In the genomic region with DNA sequence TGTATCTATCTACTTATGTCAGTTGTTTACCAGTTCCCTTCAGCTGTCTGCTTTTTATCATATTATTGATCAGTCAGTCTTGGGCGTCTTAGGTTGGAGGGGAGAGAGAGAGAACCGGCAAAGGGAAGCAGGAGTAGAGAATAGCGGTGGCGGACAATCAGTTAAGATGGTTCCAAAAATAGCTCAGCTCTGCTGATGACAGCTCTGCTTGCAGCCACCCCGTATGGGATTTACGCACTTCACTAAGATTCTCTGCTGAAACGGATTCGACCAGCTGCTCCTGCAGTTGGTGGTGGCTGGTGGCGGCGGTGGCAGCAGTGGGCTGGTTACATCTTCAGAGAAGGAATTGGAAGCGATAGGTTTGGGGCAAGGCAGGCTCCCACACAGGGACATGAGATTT, we compare ENCODE assay signal across 21 cellular contexts.
DNase-seq lines count a peak whose midpoint lies in the region; ATAC-seq and FAIRE-seq lines count a peak whose summit lies in the region.
"Had no signal": no experiment of that assay in that cellular context is flagged by ENCODE, and none has a peak within 500 bp of the region (broad histone marks: within the 10 kb centered on the region; RNA-seq: fewer than 3 reads in every experiment).

No MANE protein-coding gene starts in this region.

- no peak overlapping the region for H3K27ac Mint-ChIP-seq in T-cell
- H3K27ac Mint-ChIP-seq: activated CD4-positive, alpha-beta T cell treated with anti-CD3 and anti-CD28 coated beads, Interleukin-2, amount 10 ng/mL, durations not matched to agents 7 days and 5 days; CD8-positive, alpha-beta memory T cell; stimulated activated naive B cell treated with anti-CD40 and anti-IgM and Interleukin-4, amounts not matched to agents 10 μg/mL and 1 μg/mL and 100 μg/mL, for 72 hours had no signal

- no peaks in the 10 kb centered on the region for H3K36me3 Mint-ChIP-seq in T-cell
- H3K36me3 Mint-ChIP-seq: CD8-positive, alpha-beta memory T cell; stimulated activated naive B cell treated with anti-CD40 and anti-IgM and Interleukin-4, amounts not matched to agents 10 μg/mL and 1 μg/mL and 100 μg/mL, for 72 hours had no signal

- no peak overlapping the region for H3K4me3 Mint-ChIP-seq in T-cell
- H3K4me3 Mint-ChIP-seq: activated CD4-positive, alpha-beta T cell treated with anti-CD3 and anti-CD28 coated beads, Interleukin-2, amount 10 ng/mL, durations not matched to agents 7 days and 5 days; CD8-positive, alpha-beta memory T cell; central memory CD8-positive, alpha-beta T cell; stimulated activated naive B cell treated with anti-CD40 and anti-IgM and Interleukin-4, amounts not matched to agents 10 μg/mL and 1 μg/mL and 100 μg/mL, for 72 hours had no signal

- no peak for ATAC-seq in HG03378 (IDR thresholded peaks at IDR 0.05; ENCODE audit: unreplicated experiment)
- no peak for ATAC-seq in T-cell (replicated peaks in 1 of 4)
- ATAC-seq in GM19351 (IDR thresholded peaks at IDR 0.05; ENCODE audit: unreplicated experiment) = no peak
- ATAC-seq: mucosa of descending colon; stimulated activated naive B cell treated with anti-CD40 and anti-IgM and Interleukin-4, amounts not matched to agents 10 μg/mL and 1 μg/mL and 100 μg/mL, for 72 hours had no signal

- H3K4me1 Mint-ChIP-seq in T-cell = no peaks in the 10 kb centered on the region
- H3K4me1 Mint-ChIP-seq: activated CD4-positive, alpha-beta T cell treated with anti-CD3 and anti-CD28 coated beads, Interleukin-2, amount 10 ng/mL, durations not matched to agents 7 days and 5 days; CD8-positive, alpha-beta memory T cell; central memory CD8-positive, alpha-beta T cell; stimulated activated naive B cell treated with anti-CD40 and anti-IgM and Interleukin-4, amounts not matched to agents 10 μg/mL and 1 μg/mL and 100 μg/mL, for 72 hours had no signal

- DNase-seq in D341Med (ENCODE audit: low spot score) (peak; percentile 80), NCI-H1694 (lab: John Stamatoyannopoulos, UW) (peak; percentile 96), NCI-H82 (lab: John Stamatoyannopoulos, UW) (peak; percentile 91), left kidney (ENCODE audit: low read depth, low spot score) (peak; percentile 24), GM19239 (ENCODE audit: insufficient read length, low spot score) (no peak), T-cell (no peak)
- DNase-seq: activated CD4-positive, alpha-beta T cell treated with anti-CD3 and anti-CD28 coated beads, Interleukin-2, amount 10 ng/mL, durations not matched to agents 7 days and 5 days; CD8-positive, alpha-beta memory T cell; DND-41; effector CD4-positive, alpha-beta T cell; esophagus squamous epithelium; left ventricle myocardium inferior; mucosa of descending colon; NCI-H345; stimulated activated CD4-positive, alpha-beta T cell treated with anti-CD3 and anti-CD28 coated beads, Interleukin-15, amount 100 ng/mL, for 24 hours; stimulated activated naive B cell treated with anti-CD40 and anti-IgM and Interleukin-4, amounts not matched to agents 10 μg/mL and 1 μg/mL and 100 μg/mL, for 72 hours; T-helper 1 cell; transverse colon had no signal

- H3K27me3 Mint-ChIP-seq in T-cell = peaks cover 0 to 11% of the 10 kb centered on the region in 2 donors
- H3K27me3 Mint-ChIP-seq: activated CD4-positive, alpha-beta T cell treated with anti-CD3 and anti-CD28 coated beads, Interleukin-2, amount 10 ng/mL, durations not matched to agents 7 days and 5 days; CD8-positive, alpha-beta memory T cell; central memory CD8-positive, alpha-beta T cell; stimulated activated naive B cell treated with anti-CD40 and anti-IgM and Interleukin-4, amounts not matched to agents 10 μg/mL and 1 μg/mL and 100 μg/mL, for 72 hours had no signal

- peaks cover 0 to 3% (median 0%) of the 10 kb centered on the region in 3 donors for H3K9me3 Mint-ChIP-seq in T-cell
- H3K9me3 Mint-ChIP-seq: activated CD4-positive, alpha-beta T cell treated with anti-CD3 and anti-CD28 coated beads, Interleukin-2, amount 10 ng/mL, durations not matched to agents 7 days and 5 days; central memory CD8-positive, alpha-beta T cell; stimulated activated naive B cell treated with anti-CD40 and anti-IgM and Interleukin-4, amounts not matched to agents 10 μg/mL and 1 μg/mL and 100 μg/mL, for 72 hours had no signal

- CTCF ChIA-PET in T-cell (lab: Charles Lee) = interaction anchor here in 1 of 2 donors (0.6 kb wide), 1 partner anchor 19 kb away, joined by 5 read pairs; no protein-coding TSS in a partner anchor

- FAIRE-seq in GM19239 (lab: Jason Lieb, UNC) = no peak

- POLR2A ChIA-PET in T-cell (lab: Charles Lee) = no interaction called here

Comparison
In these comparisons a context has a peak if more than half of its experiments do, and no peak if none do; other contexts are left out.
1. DNase-seq: peak in D341Med (single experiment), NCI-H1694 (single experiment), NCI-H82 (single experiment) and left kidney (single experiment); none in GM19239 (single experiment) and T-cell (0 of 34).